In the genomic region with DNA sequence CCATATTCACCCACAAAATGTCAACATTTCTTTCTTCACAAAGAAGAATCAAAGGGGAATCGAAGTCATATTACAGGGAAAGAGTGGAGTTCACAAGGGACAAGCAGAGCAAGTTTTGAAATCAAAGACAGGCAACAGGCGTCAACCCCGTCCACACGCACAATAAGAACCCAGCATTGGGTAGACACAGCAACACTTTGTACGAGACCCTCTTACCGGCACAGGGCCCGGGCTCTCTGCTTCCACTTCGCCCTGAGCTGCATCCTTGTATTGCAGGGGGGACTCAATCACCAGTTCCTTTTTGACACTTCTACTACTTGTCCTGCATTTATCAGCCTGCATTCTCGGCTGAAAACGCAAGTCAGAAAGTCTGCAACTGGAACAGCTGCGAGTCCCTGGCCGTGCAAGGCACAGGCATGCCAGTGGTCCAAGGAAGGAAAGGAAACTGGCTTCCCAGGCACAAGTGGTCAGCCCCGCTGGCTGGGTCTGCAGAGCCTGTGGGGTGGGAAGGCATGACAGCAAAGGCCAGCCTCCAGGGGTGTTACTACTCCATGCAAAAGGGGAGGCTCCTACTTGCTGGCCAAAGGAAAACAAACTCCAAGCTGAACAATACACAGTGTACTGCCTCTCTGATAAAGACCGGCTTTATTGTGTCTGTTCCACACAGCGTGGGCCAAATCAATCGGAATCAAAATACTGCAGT, we compare ENCODE assay signal across 8 cellular contexts. TPM values are rescaled to one million over a fixed set of nuclear protein-coding genes. Genes with fewer than 3 reads are reported as not detected.
DNase-seq lines count a peak whose midpoint lies in the region; ATAC-seq and TF ChIP-seq lines count a peak whose summit lies in the region.

A gene with protein sequence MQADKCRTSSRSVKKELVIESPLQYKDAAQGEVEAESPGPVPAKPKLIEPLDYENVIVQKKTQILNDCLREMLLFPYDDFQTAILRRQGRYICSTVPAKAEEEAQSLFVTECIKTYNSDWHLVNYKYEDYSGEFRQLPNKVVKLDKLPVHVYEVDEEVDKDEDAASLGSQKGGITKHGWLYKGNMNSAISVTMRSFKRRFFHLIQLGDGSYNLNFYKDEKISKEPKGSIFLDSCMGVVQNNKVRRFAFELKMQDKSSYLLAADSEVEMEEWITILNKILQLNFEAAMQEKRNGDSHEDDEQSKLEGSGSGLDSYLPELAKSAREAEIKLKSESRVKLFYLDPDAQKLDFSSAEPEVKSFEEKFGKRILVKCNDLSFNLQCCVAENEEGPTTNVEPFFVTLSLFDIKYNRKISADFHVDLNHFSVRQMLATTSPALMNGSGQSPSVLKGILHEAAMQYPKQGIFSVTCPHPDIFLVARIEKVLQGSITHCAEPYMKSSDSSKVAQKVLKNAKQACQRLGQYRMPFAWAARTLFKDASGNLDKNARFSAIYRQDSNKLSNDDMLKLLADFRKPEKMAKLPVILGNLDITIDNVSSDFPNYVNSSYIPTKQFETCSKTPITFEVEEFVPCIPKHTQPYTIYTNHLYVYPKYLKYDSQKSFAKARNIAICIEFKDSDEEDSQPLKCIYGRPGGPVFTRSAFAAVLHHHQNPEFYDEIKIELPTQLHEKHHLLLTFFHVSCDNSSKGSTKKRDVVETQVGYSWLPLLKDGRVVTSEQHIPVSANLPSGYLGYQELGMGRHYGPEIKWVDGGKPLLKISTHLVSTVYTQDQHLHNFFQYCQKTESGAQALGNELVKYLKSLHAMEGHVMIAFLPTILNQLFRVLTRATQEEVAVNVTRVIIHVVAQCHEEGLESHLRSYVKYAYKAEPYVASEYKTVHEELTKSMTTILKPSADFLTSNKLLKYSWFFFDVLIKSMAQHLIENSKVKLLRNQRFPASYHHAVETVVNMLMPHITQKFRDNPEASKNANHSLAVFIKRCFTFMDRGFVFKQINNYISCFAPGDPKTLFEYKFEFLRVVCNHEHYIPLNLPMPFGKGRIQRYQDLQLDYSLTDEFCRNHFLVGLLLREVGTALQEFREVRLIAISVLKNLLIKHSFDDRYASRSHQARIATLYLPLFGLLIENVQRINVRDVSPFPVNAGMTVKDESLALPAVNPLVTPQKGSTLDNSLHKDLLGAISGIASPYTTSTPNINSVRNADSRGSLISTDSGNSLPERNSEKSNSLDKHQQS (N-terminal part only) (minus strand): TSS at position 497 of the 703 bp plus-strand sequence. CDS start 155 bp downstream, at position 342.

- no peaks in the 10 kb centered on the region for H3K9me3 ChIP-seq in gastrocnemius medialis

- ATAC-seq in gastrocnemius medialis (peak; percentile 86 to 90), GM21576 (IDR thresholded peaks at IDR 0.05; ENCODE audit: unreplicated experiment) (no peak), HG02852 (IDR thresholded peaks at IDR 0.05; ENCODE audit: unreplicated experiment) (no peak)

- peaks cover 82% of the 10 kb centered on the region for H3K4me1 Mint-ChIP-seq in activated naive CD4-positive, alpha-beta T cell treated with anti-CD3 and anti-CD28 coated beads for 36 hours (ENCODE audit: low read depth)
- peaks cover 73% of the 10 kb centered on the region for H3K4me1 Mint-ChIP-seq in activated naive CD4-positive, alpha-beta T cell treated with anti-CD3 and anti-CD28 coated beads, Interleukin-2, amount 10 ng/mL, durations not matched to agents 7 days and 5 days
- peaks cover 39% of the 10 kb centered on the region for H3K4me1 Mint-ChIP-seq in MCF 10A (ENCODE audit: insufficient read depth, unreplicated experiment)

- H3K4me1 ChIP-seq in gastrocnemius medialis: peaks cover 0 to 8% of the 10 kb centered on the region in 2 donors

- no peak within 1 kb of the TSS for H3K27ac Mint-ChIP-seq in activated naive CD4-positive, alpha-beta T cell treated with anti-CD3 and anti-CD28 coated beads for 36 hours
- no peak within 1 kb of the TSS for H3K27ac Mint-ChIP-seq in activated naive CD4-positive, alpha-beta T cell treated with anti-CD3 and anti-CD28 coated beads, Interleukin-2, amount 10 ng/mL, durations not matched to agents 7 days and 5 days
- peak within 1 kb of the TSS; percentile 80 for H3K27ac Mint-ChIP-seq in MCF 10A (ENCODE audit: low read depth, unreplicated experiment)

- CTCF ChIA-PET in activated naive CD4-positive, alpha-beta T cell treated with anti-CD3 and anti-CD28 coated beads for 36 hours (lab: Charles Lee): interaction anchor here (0.7 to 1.5 kb wide), 6 partner anchors 8 to 51 kb away, joined by 3 to 6 read pairs (median 3); no protein-coding TSS in a partner anchor
- CTCF ChIA-PET in activated naive CD4-positive, alpha-beta T cell treated with anti-CD3 and anti-CD28 coated beads, Interleukin-2, amount 10 ng/mL, durations not matched to agents 7 days and 5 days (lab: Charles Lee): interaction anchor here (0.7 to 1.8 kb wide), 2 partner anchors 14 to 108 kb away, joined by 4 read pairs; no protein-coding TSS in a partner anchor
- CTCF ChIA-PET in MCF 10A (lab: Yijun Ruan, JAX): interaction anchor here (0.6 to 1.6 kb wide), 7 partner anchors 11 to 136 kb away, joined by 3 to 8 read pairs (median 3); no protein-coding TSS in a partner anchor

- H3K4me3 ChIP-seq in gastrocnemius medialis: peak within 1 kb of the TSS; percentile 43 to 64 (median 54)

- H3K36me3 Mint-ChIP-seq in activated naive CD4-positive, alpha-beta T cell treated with anti-CD3 and anti-CD28 coated beads for 36 hours (ENCODE audit: low read depth): no peaks in the 10 kb centered on the region
- peaks cover 4% of the 10 kb centered on the region for H3K36me3 Mint-ChIP-seq in activated naive CD4-positive, alpha-beta T cell treated with anti-CD3 and anti-CD28 coated beads, Interleukin-2, amount 10 ng/mL, durations not matched to agents 7 days and 5 days
- H3K36me3 Mint-ChIP-seq in MCF 10A (ENCODE audit: insufficient read depth, unreplicated experiment): peaks cover 6% of the 10 kb centered on the region

- TF ChIP-seq CTCF in MCF 10A (IDR thresholded peaks at IDR 0.05; ENCODE audit: unreplicated experiment) (no peak), gastrocnemius medialis (IDR thresholded peaks at IDR 0.05 in 4 of 5, conservative IDR thresholded peaks at IDR 0.05 in 1 of 5) (no peak)

- peak; percentile 46 to 76 for TF ChIP-seq POLR2A in gastrocnemius medialis (IDR thresholded peaks at IDR 0.05)

- no peaks in the 10 kb centered on the region for H3K9me3 Mint-ChIP-seq in activated naive CD4-positive, alpha-beta T cell treated with anti-CD3 and anti-CD28 coated beads for 36 hours
- no peaks in the 10 kb centered on the region for H3K9me3 Mint-ChIP-seq in activated naive CD4-positive, alpha-beta T cell treated with anti-CD3 and anti-CD28 coated beads, Interleukin-2, amount 10 ng/mL, durations not matched to agents 7 days and 5 days
- no peaks in the 10 kb centered on the region for H3K9me3 Mint-ChIP-seq in MCF 10A (ENCODE audit: unreplicated experiment)

- H3K36me3 ChIP-seq in gastrocnemius medialis: no peaks in the 10 kb centered on the region

- BruUV-seq in MCF 10A (replicated peaks; lab: Mats Ljungman, UMichigan): TSS peak; percentile 40

- no peak for DNase-seq in activated naive CD4-positive, alpha-beta T cell treated with anti-CD3 and anti-CD28 coated beads for 36 hours
- DNase-seq in activated naive CD4-positive, alpha-beta T cell treated with anti-CD3 and anti-CD28 coated beads, Interleukin-2, amount 10 ng/mL, durations not matched to agents 7 days and 5 days: no peak
- DNase-seq in MCF 10A (ENCODE audit: unreplicated experiment) (peak; percentile 49), islet precursor cell (peak; percentile 95), gastrocnemius medialis (peak; percentile 23 to 35)
- no peak for DNase-seq in activated CD4-positive, alpha-beta T cell treated with anti-CD3 and anti-CD28 coated beads for 48 hours

- intact Hi-C loops in activated naive CD4-positive, alpha-beta T cell treated with anti-CD3 and anti-CD28 coated beads for 36 hours (cut with micrococcal nuclease): no loop called here
- intact Hi-C loops in MCF 10A (cut with micrococcal nuclease): loop anchor here (2.0 to 5.0 kb wide), 2 partner anchors 41 to 85 kb away; no protein-coding TSS in a partner anchor
- intact Hi-C loops in gastrocnemius medialis (cut with DNase I; ENCODE audit: low total_unique reads): loop anchor here (5.0 kb wide), 1 partner anchor 50 kb away; no protein-coding TSS in a partner anchor

- no peak within 1 kb of the TSS for H3K4me3 Mint-ChIP-seq in activated naive CD4-positive, alpha-beta T cell treated with anti-CD3 and anti-CD28 coated beads for 36 hours
- no peak within 1 kb of the TSS for H3K4me3 Mint-ChIP-seq in activated naive CD4-positive, alpha-beta T cell treated with anti-CD3 and anti-CD28 coated beads, Interleukin-2, amount 10 ng/mL, durations not matched to agents 7 days and 5 days
- peak within 1 kb of the TSS; percentile 70 for H3K4me3 Mint-ChIP-seq in MCF 10A (ENCODE audit: unreplicated experiment)

- peak within 1 kb of the TSS; percentile 41 to 77 (median 66) for H3K27ac ChIP-seq in gastrocnemius medialis

- in situ Hi-C loops in gastrocnemius medialis (cut with MboI; ENCODE audit: low sequenced_read_pairs in 4 of 4): no loop called here

- no peaks in the 10 kb centered on the region for H3K27me3 Mint-ChIP-seq in activated naive CD4-positive, alpha-beta T cell treated with anti-CD3 and anti-CD28 coated beads for 36 hours (ENCODE audit: low read depth)
- H3K27me3 Mint-ChIP-seq in activated naive CD4-positive, alpha-beta T cell treated with anti-CD3 and anti-CD28 coated beads, Interleukin-2, amount 10 ng/mL, durations not matched to agents 7 days and 5 days: no peaks in the 10 kb centered on the region
- H3K27me3 Mint-ChIP-seq in MCF 10A (ENCODE audit: insufficient read depth, unreplicated experiment): no peaks in the 10 kb centered on the region

- peaks cover 0 to 4% (median 0%) of the 10 kb centered on the region in 3 donors for H3K27me3 ChIP-seq in gastrocnemius medialis

- POLR2A ChIA-PET in MCF 10A (lab: Yijun Ruan, JAX): interaction anchor here (0.7 to 3.4 kb wide), 18 partner anchors 11 to 1543 kb away, joined by 3 to 12 read pairs (median 3); a partner anchor contains a TSS

RNA-seq across cellular contexts. Expression of the gene that starts here (rescaled TPM):
- total RNA-seq in activated naive CD4-positive, alpha-beta T cell treated with anti-CD3 and anti-CD28 coated beads for 36 hours: 10 to 100 TPM; 38.3 to 42.1 TPM
- 77.0 and 94.1 TPM in 2 replicates for total RNA-seq in MCF 10A (2022)
- 10 to 100 TPM; 31.4 to 46.7 (median 45.6) TPM for total RNA-seq in gastrocnemius medialis

Comparison
In these comparisons a context has a peak if more than half of its experiments do, and no peak if none do; other contexts are left out.
1. DNase-seq: peak in MCF 10A (single experiment), islet precursor cell (single experiment) and gastrocnemius medialis (2 of 2); none in activated naive CD4-positive, alpha-beta T cell treated with anti-CD3 and anti-CD28 coated beads for 36 hours (single experiment), activated naive CD4-positive, alpha-beta T cell treated with anti-CD3 and anti-CD28 coated beads, Interleukin-2, amount 10 ng/mL, durations not matched to agents 7 days and 5 days (single experiment) and activated CD4-positive, alpha-beta T cell treated with anti-CD3 and anti-CD28 coated beads for 48 hours (single experiment).
2. ATAC-seq: peak in gastrocnemius medialis (2 of 2); none in GM21576 (single experiment) and HG02852 (single experiment).